In genomic region chr3:28624079-28624478, GRCh38 we compare ENCODE assay signal across 21 cellular contexts.
A peak's percentile ranks its signal among the peaks of the same experiment; 100 is the strongest.
DNase-seq lines count a peak whose midpoint lies in the region; ATAC-seq and TF ChIP-seq lines count a peak whose summit lies in the region.
"Had no signal": no experiment of that assay in that cellular context is flagged by ENCODE, and none has a peak within 500 bp of the region (broad histone marks: within the 10 kb centered on the region; RNA-seq: fewer than 3 reads in every experiment).

No MANE protein-coding gene starts in this region.

- H3K27me3 ChIP-seq in stomach = no peaks in the 10 kb centered on the region
- H3K27me3 ChIP-seq: BE2C had no signal

- TF ChIP-seq POLR2A in stomach (IDR thresholded peaks at IDR 0.05) = no peak

- ATAC-seq in Right ventricle myocardium inferior = no peak
- ATAC-seq: GM12878, GM23338, HCT116 had no signal

- TF ChIP-seq CTCF in VCaP (conservative IDR thresholded peaks at IDR 0.05) (no peak), stomach (IDR thresholded peaks at IDR 0.05) (no peak)

- no peaks in the 10 kb centered on the region for H3K9me3 ChIP-seq in stomach
- H3K9me3 ChIP-seq: BE2C, Caco-2 had no signal

- H3K36me3 ChIP-seq in stomach = no peaks in the 10 kb centered on the region
- H3K36me3 ChIP-seq: BE2C had no signal

- peak; percentile 31 for DNase-seq in NCI-H748 (lab: John Stamatoyannopoulos, UW; ENCODE audit: unreplicated experiment)
- DNase-seq in NCI-H748 treated with DMSO at 0.1 percent for 48 hours (lab: John Stamatoyannopoulos, UW) = no peak
- peak; percentile 9 for DNase-seq in NCI-H1105 (lab: John Stamatoyannopoulos, UW)
- DNase-seq in stomach = peak; percentile 44
- no peak for DNase-seq in Right ventricle myocardium inferior (ENCODE audit: missing footprints)
- no peak for DNase-seq in NCI-H82 treated with DMSO at 0.1 percent for 48 hours (lab: John Stamatoyannopoulos, UW; ENCODE audit: unreplicated experiment)
- DNase-seq in HuH-7.5 (ENCODE audit: low spot score) = no peak
- DNase-seq: ACHN; BE2C; C1 segment of cervical spinal cord; Caco-2; CD4-positive, CD25-positive, alpha-beta regulatory T cell; CD8-positive, alpha-beta memory T cell; DND-41; EL; HFFc6; KBM-7 had no signal

- intact Hi-C loops in stomach (cut with DNase I; ENCODE audit: low total_unique reads) = no loop called here
- intact Hi-C loops in Right ventricle myocardium inferior (cut with DNase I) = no loop called here

- 29 to 49% (median 42%) methylated on average over 3 of the region's 3 CpGs for WGBS in stomach, 5 donors

- no peak for TF ChIP-seq EP300 in stomach (IDR thresholded peaks at IDR 0.05)

- H3K4me1 ChIP-seq in stomach = no peaks in the 10 kb centered on the region
- H3K4me1 ChIP-seq: BE2C, Caco-2 had no signal

- peak overlapping the region; percentile 46 for H3K27ac ChIP-seq in VCaP
- no peak overlapping the region for H3K27ac ChIP-seq in stomach

- H3K4me3 ChIP-seq in stomach = no peak overlapping the region
- H3K4me3 ChIP-seq: GM12878, GM23338 had no signal

Comparison
In these comparisons a context has a peak if more than half of its experiments do, and no peak if none do; other contexts are left out.
1. DNase-seq: peak in NCI-H748 (single experiment), NCI-H1105 (single experiment) and stomach (single experiment); none in NCI-H748 treated with DMSO at 0.1 percent for 48 hours (single experiment), Right ventricle myocardium inferior (single experiment), NCI-H82 treated with DMSO at 0.1 percent for 48 hours (single experiment) and HuH-7.5 (single experiment).